ENCODE assay signal across 37 cellular contexts in the genomic region with DNA sequence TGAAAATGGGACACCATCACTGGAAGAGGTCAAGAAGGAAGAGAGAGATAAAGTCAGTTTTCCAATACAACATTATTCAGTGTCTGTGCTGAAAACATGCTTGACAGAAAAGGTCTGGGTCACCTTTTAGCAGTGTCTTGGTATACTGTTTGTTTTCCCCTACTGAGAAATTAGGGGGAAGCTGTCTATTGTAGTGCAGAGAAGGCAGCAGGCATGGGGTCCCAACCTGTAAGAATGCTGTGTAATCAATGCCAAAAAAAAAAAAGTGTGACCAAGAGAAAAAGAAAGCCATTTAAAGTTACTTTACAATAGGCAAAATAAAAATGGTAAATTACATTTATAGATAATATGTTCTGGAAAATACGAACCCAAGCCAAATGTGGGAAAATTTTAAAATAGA.
"Had no signal": no experiment of that assay in that cellular context is flagged by ENCODE, and none has a peak within 500 bp of the region (broad histone marks: within the 10 kb centered on the region; RNA-seq: fewer than 3 reads in every experiment).

No MANE protein-coding gene starts in this region.

- H3K4me3 ChIP-seq: MG63, PC-9 had no signal

- H3K27me3 ChIP-seq: brain microvascular endothelial cell had no signal

- H3K27ac ChIP-seq: brain microvascular endothelial cell, PC-9, RWPE1, VCaP had no signal

- FAIRE-seq: RCC 7860 had no signal

- H2AFZ ChIP-seq: PC-9 had no signal

- H3K9me3 ChIP-seq: MG63 had no signal

- H3K4me2 ChIP-seq: PC-9 had no signal

- H3K36me3 ChIP-seq: brain microvascular endothelial cell, MG63 had no signal

- ATAC-seq: activated CD8-positive, alpha-beta memory T cell treated with anti-CD3 and anti-CD28 coated beads, Interleukin-2, amount 10 ng/mL, durations not matched to agents 7 days and 5 days; Right ventricle myocardium inferior had no signal

- DNase-seq: activated CD4-positive, alpha-beta memory T cell treated with anti-CD3 and anti-CD28 coated beads, Interleukin-2, amount 10 ng/mL, durations not matched to agents 7 days and 5 days; activated CD4-positive, alpha-beta T cell treated with anti-CD3 and anti-CD28 coated beads for 1 hour; activated CD4-positive, alpha-beta T cell treated with anti-CD3 and anti-CD28 coated beads for 48 hours; activated CD4-positive, CD25-positive, alpha-beta regulatory T cell; activated CD8-positive, alpha-beta memory T cell treated with anti-CD3 and anti-CD28 coated beads for 24 hours; activated CD8-positive, alpha-beta memory T cell treated with anti-CD3 and anti-CD28 coated beads, Interleukin-2, amount 10 ng/mL, durations not matched to agents 7 days and 5 days; activated CD8-positive, alpha-beta memory T cell treated with anti-CD3 and anti-CD28 coated beads, Interleukin-2, amount 50 U/mL, for 48 hours; activated effector memory CD4-positive, alpha-beta T cell treated with Interleukin-2 at 50 U/mL for 16 hours; activated naive CD4-positive, alpha-beta T cell treated with anti-CD3 and anti-CD28 coated beads, Interleukin-2, amount 50 U/mL, for 16 hours; activated naive CD8-positive, alpha-beta T cell treated with anti-CD3 and anti-CD28 coated beads for 36 hours; activated T-cell treated with anti-CD3 and anti-CD28 coated beads, Interleukin-2, amount 50 U/mL, for 48 hours; amniotic stem cell; aorta; brain microvascular endothelial cell; central memory CD4-positive, alpha-beta T cell; Kasumi-1; KG1; MG63; NCI-H1048; NCI-H1105 treated with DMSO at 0.1 percent for 48 hours; NCI-H1436; NCI-H187; NCI-H2029 treated with DMSO at 0.1 percent for 48 hours; NCI-H2171 treated with DMSO at 0.1 percent for 48 hours; NCI-H345; NCI-H524 treated with DMSO at 0.1 percent for 48 hours; NCI-H748 treated with DMSO at 0.1 percent for 48 hours; NK-92 treated with Interleukin-12 subunit alpha and Interleukin-12 subunit beta, amount 100 ng/mL, for 24 hours; PC-9; SW 1271; T-helper 1 cell; T-helper 2 cell; T-helper 9 cell had no signal
